In the genomic region with DNA sequence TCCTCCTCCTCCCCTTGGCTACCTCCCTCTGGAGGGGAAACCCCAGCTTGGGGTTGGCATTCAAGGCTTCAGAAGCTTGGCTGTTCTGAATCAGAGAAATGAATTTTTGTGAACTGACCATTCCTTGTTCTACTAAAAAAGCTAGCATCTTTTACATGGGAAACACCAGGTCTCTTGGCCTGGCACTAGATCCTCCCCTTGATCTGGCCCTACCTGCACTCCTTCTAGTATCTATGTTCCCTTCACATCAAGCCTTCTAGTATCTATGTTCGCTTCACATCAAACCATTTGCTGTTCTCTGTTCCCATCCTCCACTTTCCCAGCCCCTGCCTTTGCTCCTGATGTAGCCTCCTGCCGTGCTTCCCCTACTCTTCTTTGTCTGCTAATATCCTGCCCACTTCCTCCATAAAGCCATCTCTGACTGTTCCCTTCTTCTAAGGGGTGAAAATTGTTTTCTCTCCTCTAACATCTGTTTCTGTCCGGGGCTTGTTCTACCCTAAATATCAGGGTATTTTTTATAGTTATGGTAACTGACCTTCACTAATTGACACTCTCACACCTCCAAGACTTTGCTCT, we compare ENCODE assay signal across 30 cellular contexts. TPM values are rescaled to one million over a fixed set of nuclear protein-coding genes. Genes with fewer than 3 reads are reported as not detected.
"Had no signal": no experiment of that assay in that cellular context is flagged by ENCODE, and none has a peak within 500 bp of the region (broad histone marks: within the 10 kb centered on the region; RNA-seq: fewer than 3 reads in every experiment).

No MANE protein-coding gene starts in this region.

- DNase-seq: activated CD4-positive, alpha-beta T cell treated with anti-CD3 and anti-CD28 coated beads, Interleukin-2, amount 50 U/mL, for 1 hour; activated CD4-positive, CD25-positive, alpha-beta regulatory T cell treated with anti-CD3 and anti-CD28 coated beads, Interleukin-2, amount 50 U/mL, for 72 hours; activated CD8-positive, alpha-beta memory T cell treated with anti-CD3 and anti-CD28 coated beads for 24 hours; activated CD8-positive, alpha-beta memory T cell treated with anti-CD3 and anti-CD28 coated beads, Interleukin-2, amount 50 U/mL, for 48 hours; activated naive CD4-positive, alpha-beta T cell; activated T-cell treated with anti-CD3 and anti-CD28 coated beads, Interleukin-2, amount 50 U/mL, for 4 hours; adrenal gland; effector memory CD8-positive, alpha-beta T cell; glutamatergic neuron; hippocampal formation; kidney glomerular epithelial cell; left lung; midbrain; retina; stimulated activated CD4-positive, alpha-beta T cell treated with anti-CD3 and anti-CD28 coated beads, Interleukin-4, amount 100 ng/mL, for 24 hours; stimulated activated naive CD8-positive, alpha-beta T cell treated with anti-CD3 and anti-CD28 coated beads, Interleukin-15, Interleukin-2, amounts not matched to agents 100 U/mL and 50 U/mL, for 24 hours; SW 1271; upper lobe of left lung had no signal

- H3K4me3 ChIP-seq: adrenal gland, esophagus muscularis mucosa, left lung, upper lobe of left lung had no signal

- H3K9me3 ChIP-seq: adrenal gland, esophagus muscularis mucosa, left lung, upper lobe of left lung had no signal

- H3K27me3 ChIP-seq: adrenal gland, esophagus muscularis mucosa, left lung, upper lobe of left lung had no signal

- H3K27ac ChIP-seq: adrenal gland, esophagus muscularis mucosa, left lung, upper lobe of left lung, VCaP had no signal

- H3K4me3 Mint-ChIP-seq: activated naive CD8-positive, alpha-beta T cell; activated T-cell treated with anti-CD3 and anti-CD28 coated beads, Interleukin-2, amount 50 U/mL, for 4 hours; central memory CD8-positive, alpha-beta T cell; effector memory CD8-positive, alpha-beta T cell had no signal

- H3K27me3 Mint-ChIP-seq: activated naive CD8-positive, alpha-beta T cell; central memory CD8-positive, alpha-beta T cell; effector memory CD8-positive, alpha-beta T cell; progenitor cell of endocrine pancreas had no signal

- H3K9me3 Mint-ChIP-seq: activated T-cell treated with anti-CD3 and anti-CD28 coated beads, Interleukin-2, amount 50 U/mL, for 4 hours; activated T-helper 2 cell treated with anti-CD3 and anti-CD28 coated beads, Interferon-gamma antibody, Interleukin-2, Interleukin-4, amounts not matched to agents 10 μg/mL and 5 μg/mL and 100 μg/mL, durations not matched to agents 14 hours and 24 hours and 36 hours; central memory CD8-positive, alpha-beta T cell; effector memory CD8-positive, alpha-beta T cell had no signal

- H3K27ac Mint-ChIP-seq: activated naive CD8-positive, alpha-beta T cell; activated T-helper 2 cell treated with anti-CD3 and anti-CD28 coated beads, Interferon-gamma antibody, Interleukin-2, Interleukin-4, amounts not matched to agents 10 μg/mL and 5 μg/mL and 100 μg/mL, durations not matched to agents 14 hours and 24 hours and 36 hours; effector memory CD8-positive, alpha-beta T cell; progenitor cell of endocrine pancreas had no signal

- H3K4me1 ChIP-seq: adrenal gland, esophagus muscularis mucosa, left lung, upper lobe of left lung had no signal

- H3K4me1 Mint-ChIP-seq: central memory CD8-positive, alpha-beta T cell had no signal

- H3K36me3 Mint-ChIP-seq: activated naive CD8-positive, alpha-beta T cell had no signal

RNA-seq across cellular contexts. Expression of a gene that starts 25.8 kb away (rescaled TPM):
- total RNA-seq: activated T-cell treated with anti-CD3 and anti-CD28 coated beads, Interleukin-2, amount 50 U/mL, for 4 hours; activated T-helper 2 cell treated with anti-CD3 and anti-CD28 coated beads, Interferon-gamma antibody, Interleukin-2, Interleukin-4, amounts not matched to agents 10 μg/mL and 5 μg/mL and 100 μg/mL, durations not matched to agents 14 hours and 24 hours and 36 hours; astrocyte; dermis microvascular lymphatic vessel endothelial cell; esophagus muscularis mucosa; frontal cortex; left lung; lung microvascular endothelial cell; osteocyte; progenitor cell of endocrine pancreas; T-helper 2 cell treated with Interferon-gamma antibody and Interleukin-4, amounts not matched to agents 100 ng/mL and 5 ng/mL, for 36 hours; upper lobe of left lung had no signal

RNA-seq across cellular contexts. Expression of a gene that starts 44.0 kb away (rescaled TPM):
- total RNA-seq: astrocyte, lung microvascular endothelial cell had no signal
